In genomic region chr7:102873470-102874165, GRCh38 we compare ENCODE assay signal across 1 cellular context.
TF ChIP-seq lines count a peak whose summit lies in the region.

No MANE protein-coding gene starts in this region.

TF ChIP-seq in HepG2, 621 proteins besides CTCF, POLR2A, EP300 and RAD21 (continued from another document):
- peak; percentile 68 to 84 for TF ChIP-seq NR2F1 (CRISPR knock-in tag; IDR thresholded peaks at IDR 0.05)
- TF ChIP-seq NR2F6 (IDR thresholded peaks at IDR 0.05): peak; percentile 81
- peak; percentile 77 for TF ChIP-seq NR2F6 (CRISPR knock-in tag; IDR thresholded peaks at IDR 0.05)
- peak; percentile 73; the same call in 1 of the 2 replicates for TF ChIP-seq ESRRA (CRISPR knock-in tag; IDR thresholded peaks at IDR 0.05; ENCODE audit: low read depth)
- TF ChIP-seq DNMT1 (CRISPR knock-in tag; IDR thresholded peaks at IDR 0.05): no peak
- TF ChIP-seq HNF4A (CRISPR knock-in tag; IDR thresholded peaks at IDR 0.05): peak; percentile 82
- TF ChIP-seq FOXA3 (CRISPR knock-in tag; IDR thresholded peaks at IDR 0.05): 0 out of 2 replicates have a peak, but pooled peaks have one; percentile 12
- TF ChIP-seq SALL1 (CRISPR knock-in tag; IDR thresholded peaks at IDR 0.05): peak; percentile 8; the same call in 1 of the 2 replicates
- peak; percentile 45 for TF ChIP-seq TEAD3 (CRISPR knock-in tag; optimal IDR thresholded peaks at IDR 0.05; ENCODE audit: borderline replicate concordance)
- no peak for TF ChIP-seq ZNF350 (CRISPR knock-in tag; IDR thresholded peaks at IDR 0.05; ENCODE audit: borderline replicate concordance, low read depth)
- TF ChIP-seq ARID5B (CRISPR knock-in tag; IDR thresholded peaks at IDR 0.05): peak; percentile 54; the same call in 1 of the 2 replicates
- 0 out of 2 replicates have a peak, but pooled peaks have one; percentile 27 for TF ChIP-seq ZSCAN29 (CRISPR knock-in tag; conservative IDR thresholded peaks at IDR 0.05)
- TF ChIP-seq MYC (CRISPR knock-in tag; IDR thresholded peaks at IDR 0.05; ENCODE audit: borderline replicate concordance): no peak
- peak; percentile 68; the same call in 1 of the 2 replicates for TF ChIP-seq ZNF280D (CRISPR knock-in tag; IDR thresholded peaks at IDR 0.05)
- 0 out of 2 replicates have a peak, but pooled peaks have one; percentile 19 for TF ChIP-seq SMAD9 (CRISPR knock-in tag; IDR thresholded peaks at IDR 0.05)
- TF ChIP-seq ZNF296 (CRISPR knock-in tag; conservative IDR thresholded peaks at IDR 0.05): no peak
